In genomic region chr1:212147581-212148033, GRCh38 we compare ENCODE assay signal across 13 cellular contexts.
DNase-seq lines count a peak whose midpoint lies in the region; ATAC-seq, FAIRE-seq and TF ChIP-seq lines count a peak whose summit lies in the region.
"Had no signal": no experiment of that assay in that cellular context is flagged by ENCODE, and none has a peak within 500 bp of the region (broad histone marks: within the 10 kb centered on the region; RNA-seq: fewer than 3 reads in every experiment).

No MANE protein-coding gene starts in this region.

- no peak for FAIRE-seq in bronchial epithelial cell (lab: Jason Lieb, UNC)

- H3K36me3 ChIP-seq in bronchial epithelial cell (ENCODE audit: control insufficient read depth, insufficient read depth, low read length) (no peaks in the 10 kb centered on the region), neural progenitor cell (no peaks in the 10 kb centered on the region), Karpas-422 (ENCODE audit: insufficient read depth, low read length) (no peaks in the 10 kb centered on the region)

- H3K27me3 ChIP-seq in bronchial epithelial cell (ENCODE audit: control insufficient read depth, insufficient read depth, low read length) = no peaks in the 10 kb centered on the region
- H3K27me3 ChIP-seq in neural progenitor cell = no peaks in the 10 kb centered on the region
- no peaks in the 10 kb centered on the region for H3K27me3 ChIP-seq in Karpas-422 (ENCODE audit: low read length)

- no peaks in the 10 kb centered on the region for H3K9me2 ChIP-seq in Karpas-422 (replicated peaks; ENCODE audit: insufficient read depth, low read length)

- peaks cover 10% of the 10 kb centered on the region for H3K4me1 ChIP-seq in neural progenitor cell
- no peaks in the 10 kb centered on the region for H3K4me1 ChIP-seq in Karpas-422 (ENCODE audit: low read length)

- H3K9ac ChIP-seq in neural progenitor cell (no peak overlapping the region), Karpas-422 (ENCODE audit: low read length) (no peak overlapping the region)

- no peak for ATAC-seq in GM21381 (IDR thresholded peaks at IDR 0.05; ENCODE audit: unreplicated experiment)
- ATAC-seq: Right ventricle myocardium inferior; stimulated activated naive B cell treated with anti-CD40 and anti-IgM and Interleukin-4, amounts not matched to agents 10 μg/mL and 1 μg/mL and 100 μg/mL, for 72 hours had no signal

- H3K9me3 ChIP-seq in neural progenitor cell (ENCODE audit: low read depth) (no peaks in the 10 kb centered on the region), Karpas-422 (ENCODE audit: low read length) (no peaks in the 10 kb centered on the region)

- H3K9me3 Mint-ChIP-seq in neural progenitor cell = peaks cover 2% of the 10 kb centered on the region

- H4K20me1 ChIP-seq in neural progenitor cell (ENCODE audit: low read depth) (no peaks in the 10 kb centered on the region), Karpas-422 (ENCODE audit: insufficient read depth, low read depth, low read length) (no peaks in the 10 kb centered on the region)

- H3K4me1 Mint-ChIP-seq in neural progenitor cell = no peaks in the 10 kb centered on the region
- H3K4me1 Mint-ChIP-seq: stimulated activated naive B cell treated with anti-CD40 and anti-IgM and Interleukin-4, amounts not matched to agents 10 μg/mL and 1 μg/mL and 100 μg/mL, for 72 hours had no signal

- H3K79me2 ChIP-seq in neural progenitor cell (ENCODE audit: low read depth) (no peaks in the 10 kb centered on the region), Karpas-422 (ENCODE audit: low read length) (no peaks in the 10 kb centered on the region)

- H3K36me3 Mint-ChIP-seq in neural progenitor cell = peaks cover 1% of the 10 kb centered on the region
- H3K36me3 Mint-ChIP-seq: stimulated activated naive B cell treated with anti-CD40 and anti-IgM and Interleukin-4, amounts not matched to agents 10 μg/mL and 1 μg/mL and 100 μg/mL, for 72 hours had no signal

- H3K4me3 Mint-ChIP-seq in neural progenitor cell = no peak overlapping the region
- H3K4me3 Mint-ChIP-seq: B cell; stimulated activated naive B cell treated with anti-CD40 and anti-IgM and Interleukin-4, amounts not matched to agents 10 μg/mL and 1 μg/mL and 100 μg/mL, for 72 hours had no signal

- H3K27me3 Mint-ChIP-seq in neural progenitor cell (ENCODE audit: insufficient read depth, low read depth) = peaks cover 2% of the 10 kb centered on the region
- H3K27me3 Mint-ChIP-seq: stimulated activated naive B cell treated with anti-CD40 and anti-IgM and Interleukin-4, amounts not matched to agents 10 μg/mL and 1 μg/mL and 100 μg/mL, for 72 hours had no signal

- TF ChIP-seq CTCF in bronchial epithelial cell (IDR thresholded peaks at IDR 0.05; ENCODE audit: insufficient read depth, low read length, severe bottlenecking) = no peak
- no peak for TF ChIP-seq CTCF in neural progenitor cell (IDR thresholded peaks at IDR 0.05)

- H3K4me3 ChIP-seq in bronchial epithelial cell (ENCODE audit: low read depth, low read length) = no peak overlapping the region
- no peak overlapping the region for H3K4me3 ChIP-seq in neural progenitor cell
- no peak overlapping the region for H3K4me3 ChIP-seq in Karpas-422 (ENCODE audit: low read length)

- H3K4me2 ChIP-seq in neural progenitor cell (no peak overlapping the region), Karpas-422 (ENCODE audit: low read depth, low read length, poor library complexity, severe bottlenecking) (no peak overlapping the region)

- peak overlapping the region; percentile 75 for H3K27ac ChIP-seq in neural progenitor cell
- no peak overlapping the region for H3K27ac ChIP-seq in Karpas-422 (ENCODE audit: low read length)

- H2AFZ ChIP-seq in neural progenitor cell (replicated peaks) (peak overlapping the region; percentile 58), Karpas-422 (ENCODE audit: low read length) (no peak overlapping the region)

- DNase-seq in DMS53 (lab: John Stamatoyannopoulos, UW) (peak; percentile 57), NCI-H1436 treated with DMSO at 0.1 percent for 48 hours (lab: John Stamatoyannopoulos, UW) (peak; percentile 20), bronchial epithelial cell (ENCODE audit: low read depth) (peak; percentile 28), neural progenitor cell (ENCODE audit: low spot score) (peak; percentile 21), kidney glomerular epithelial cell (lab: John Stamatoyannopoulos, UW) (no peak), NOMO-1 treated with dmso at 0.1 percent for 144 hours (lab: John Stamatoyannopoulos, UW; ENCODE audit: unreplicated experiment) (no peak), Karpas-422 (no peak)
- DNase-seq: activated CD4-positive, alpha-beta T cell treated with anti-CD3 and anti-CD28 coated beads, Interleukin-2, amount 50 U/mL, for 48 hours; EL; stimulated activated naive B cell treated with anti-CD40 and anti-IgM and Interleukin-4, amounts not matched to agents 10 μg/mL and 1 μg/mL and 100 μg/mL, for 72 hours had no signal

- peaks cover 9% of the 10 kb centered on the region for H3F3A ChIP-seq in neural progenitor cell (ENCODE audit: low read depth)

- H3K27ac Mint-ChIP-seq in neural progenitor cell = no peak overlapping the region
- H3K27ac Mint-ChIP-seq: B cell; stimulated activated naive B cell treated with anti-CD40 and anti-IgM and Interleukin-4, amounts not matched to agents 10 μg/mL and 1 μg/mL and 100 μg/mL, for 72 hours had no signal

Comparison
In these comparisons a context has a peak if more than half of its experiments do, and no peak if none do; other contexts are left out.
1. DNase-seq: peak in DMS53 (single experiment), NCI-H1436 treated with DMSO at 0.1 percent for 48 hours (single experiment), bronchial epithelial cell (single experiment) and neural progenitor cell (single experiment); none in kidney glomerular epithelial cell (single experiment), NOMO-1 treated with dmso at 0.1 percent for 144 hours (single experiment) and Karpas-422 (single experiment).